In the genomic region with DNA sequence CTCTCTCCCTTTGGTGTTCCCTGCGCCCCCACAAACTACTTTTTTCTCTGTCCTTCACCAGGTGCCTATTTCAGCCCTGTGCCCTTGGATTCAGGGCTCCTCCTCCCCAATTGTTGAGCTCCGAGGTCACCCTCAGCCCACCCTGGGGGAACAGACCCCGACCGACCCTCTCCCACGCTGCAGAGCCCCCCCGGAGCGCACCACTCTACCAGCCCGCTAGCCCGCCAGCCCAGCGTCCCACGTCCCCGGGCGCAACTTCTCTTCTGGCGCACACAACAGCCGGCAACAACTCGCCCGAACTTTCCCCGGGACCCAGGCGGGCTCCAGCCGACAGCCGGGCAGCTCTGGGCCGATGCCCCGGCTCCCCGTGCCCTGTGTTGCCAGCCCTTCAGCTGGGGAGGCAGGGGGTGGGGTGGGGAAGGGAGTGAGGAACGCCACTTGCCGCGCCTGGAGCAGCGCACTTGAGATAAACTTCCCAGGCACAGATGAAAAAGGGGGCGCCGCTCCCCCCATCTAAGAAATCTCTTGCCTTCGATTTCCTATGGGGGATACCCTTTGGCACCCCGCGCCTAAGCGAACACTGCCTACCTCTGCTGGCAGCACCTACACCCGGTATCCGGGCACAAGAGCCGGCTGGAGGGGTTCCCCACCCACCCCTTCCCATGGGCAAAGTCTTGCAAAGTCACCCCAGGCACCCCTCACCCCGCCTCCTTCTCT, we compare ENCODE assay signal across 8 cellular contexts. TPM values are rescaled to one million over a fixed set of nuclear protein-coding genes. Genes with fewer than 3 reads are reported as not detected.
DNase-seq lines count a peak whose midpoint lies in the region; ATAC-seq, FAIRE-seq and TF ChIP-seq lines count a peak whose summit lies in the region.

No MANE protein-coding gene starts in this region.

- H3K36me3 Mint-ChIP-seq in central memory CD8-positive, alpha-beta T cell (ENCODE audit: insufficient read depth) = no peaks in the 10 kb centered on the region
- H3K36me3 Mint-ChIP-seq in mesothelial cell of epicardium = no peaks in the 10 kb centered on the region

- no peak for FAIRE-seq in D721Med (lab: Jason Lieb, UNC)

- peak overlapping the region; percentile 55 for H3K4me3 Mint-ChIP-seq in central memory CD8-positive, alpha-beta T cell
- peak overlapping the region; percentile 78 for H3K4me3 Mint-ChIP-seq in mesothelial cell of epicardium

- H3K4me3 ChIP-seq in HUES6 (ENCODE audit: low read depth, low read length) = peak overlapping the region; percentile 83

- peaks cover 64% of the 10 kb centered on the region for H3K27me3 Mint-ChIP-seq in central memory CD8-positive, alpha-beta T cell
- peaks cover 66% of the 10 kb centered on the region for H3K27me3 Mint-ChIP-seq in mesothelial cell of epicardium (ENCODE audit: low read depth)

- ATAC-seq in central memory CD8-positive, alpha-beta T cell (replicated peaks; ENCODE audit: extremely low read depth, poor library complexity, severe bottlenecking) = no peak
- ATAC-seq in GM19351 (IDR thresholded peaks at IDR 0.05; ENCODE audit: unreplicated experiment) = no peak

- no peak for TF ChIP-seq CTCF in mesothelial cell of epicardium (IDR thresholded peaks at IDR 0.05; ENCODE audit: unreplicated experiment)
- TF ChIP-seq CTCF in D721Med (IDR thresholded peaks at IDR 0.05; ENCODE audit: insufficient read depth, missing control alignments) = no peak

- no peak overlapping the region for H3K27ac ChIP-seq in HUES6 (ENCODE audit: low read depth, low read length)

- peaks cover 21% of the 10 kb centered on the region for H3K4me1 ChIP-seq in HUES6 (ENCODE audit: control insufficient read depth, insufficient read depth, low read length)

- no peak overlapping the region for H3K9ac ChIP-seq in HUES6 (ENCODE audit: low read length)

- peaks cover 7% of the 10 kb centered on the region for H3K4me1 Mint-ChIP-seq in central memory CD8-positive, alpha-beta T cell
- peaks cover 20% of the 10 kb centered on the region for H3K4me1 Mint-ChIP-seq in mesothelial cell of epicardium

- no peaks in the 10 kb centered on the region for H3K9me3 Mint-ChIP-seq in central memory CD8-positive, alpha-beta T cell
- H3K9me3 Mint-ChIP-seq in mesothelial cell of epicardium = no peaks in the 10 kb centered on the region

- H3K27ac Mint-ChIP-seq in central memory CD8-positive, alpha-beta T cell (ENCODE audit: low read depth) = no peak overlapping the region
- peak overlapping the region; percentile 43 for H3K27ac Mint-ChIP-seq in mesothelial cell of epicardium

- peaks cover 77% of the 10 kb centered on the region for H3K27me3 ChIP-seq in HUES6 (ENCODE audit: control insufficient read depth, insufficient read depth, low read length)

- H3K9me3 ChIP-seq in HUES6 (ENCODE audit: control insufficient read depth, insufficient read depth, low read depth, low read length) = no peaks in the 10 kb centered on the region

- DNase-seq in AG08396 (ENCODE audit: low spot score) = peak; percentile 26
- DNase-seq in central memory CD8-positive, alpha-beta T cell (ENCODE audit: low spot score in 2 of 2) = no peak
- no peak for DNase-seq in mesothelial cell of epicardium (ENCODE audit: low spot score in 2 of 2, unreplicated experiment in 2 of 2)
- DNase-seq in D721Med (ENCODE audit: insufficient read length, low spot score) = no peak
- no peak for DNase-seq in central memory CD4-positive, alpha-beta T cell
- DNase-seq in stimulated activated CD8-positive, alpha-beta memory T cell treated with anti-CD3 and anti-CD28 coated beads, Interleukin-4, amount 100 ng/mL, for 48 hours = no peak

- H3K36me3 ChIP-seq in HUES6 (ENCODE audit: control insufficient read depth, insufficient read depth, low read length) = no peaks in the 10 kb centered on the region

RNA-seq across cellular contexts. Expression of a gene that starts 1.0 kb away (rescaled TPM):
- 8.9 to 11.2 TPM (median 10.1 TPM) in 3 replicates for total RNA-seq in mesothelial cell of epicardium
